ENCODE assay signal across 8 cellular contexts in genomic region chr20:43507150-43508080, GRCh38. TPM values are rescaled to one million over a fixed set of nuclear protein-coding genes. Genes with fewer than 3 reads are reported as not detected.
DNase-seq lines count a peak whose midpoint lies in the region; ATAC-seq and TF ChIP-seq lines count a peak whose summit lies in the region.

Gene L3MBTL1 (plus strand): TSS chr20:43507697. CDS start chr20:43513504, 5,807 bp downstream.

- H3K9ac ChIP-seq in MM.1S (ENCODE audit: low read length) = peak within 1 kb of the TSS; percentile 23; the same call in 1 of the 2 replicates
- H3K9ac ChIP-seq in neuronal stem cell (ENCODE audit: low read depth, low read length, poor library complexity) = peak within 1 kb of the TSS; percentile 91

- H2BK120ac ChIP-seq in neuronal stem cell (ENCODE audit: low read depth, low read length) = no peak within 1 kb of the TSS

- no peaks in the 10 kb centered on the region for H3K36me3 Mint-ChIP-seq in activated T-helper 2 cell treated with anti-CD3 and anti-CD28 coated beads, Interferon-gamma antibody, Interleukin-2, Interleukin-4, amounts not matched to agents 10 μg/mL and 5 μg/mL and 100 μg/mL, durations not matched to agents 14 hours and 24 hours and 36 hours (ENCODE audit: low read depth)

- no peak for ATAC-seq in HG02938 (IDR thresholded peaks at IDR 0.05; ENCODE audit: unreplicated experiment)

- peak within 1 kb of the TSS; percentile 22; the same call in 1 of the 2 replicates for H3K4me3 ChIP-seq in DOHH2 (ENCODE audit: low read length)
- H3K4me3 ChIP-seq in MM.1S (ENCODE audit: low read length) = peak within 1 kb of the TSS; percentile 57
- H3K4me3 ChIP-seq in neuronal stem cell (ENCODE audit: low read length in 2 of 2) = peak within 1 kb of the TSS; percentile 54 to 96

- H3K9me3 Mint-ChIP-seq in activated T-helper 2 cell treated with anti-CD3 and anti-CD28 coated beads, Interferon-gamma antibody, Interleukin-2, Interleukin-4, amounts not matched to agents 10 μg/mL and 5 μg/mL and 100 μg/mL, durations not matched to agents 14 hours and 24 hours and 36 hours = no peaks in the 10 kb centered on the region

- no peak within 1 kb of the TSS for H2AK5ac ChIP-seq in neuronal stem cell (ENCODE audit: low read depth, low read length)

- peaks cover 6% of the 10 kb centered on the region for H3K4me1 Mint-ChIP-seq in activated T-helper 2 cell treated with anti-CD3 and anti-CD28 coated beads, Interferon-gamma antibody, Interleukin-2, Interleukin-4, amounts not matched to agents 10 μg/mL and 5 μg/mL and 100 μg/mL, durations not matched to agents 14 hours and 24 hours and 36 hours (ENCODE audit: low read depth)

- no peak within 1 kb of the TSS for H3K27ac Mint-ChIP-seq in activated T-helper 2 cell treated with anti-CD3 and anti-CD28 coated beads, Interferon-gamma antibody, Interleukin-2, Interleukin-4, amounts not matched to agents 10 μg/mL and 5 μg/mL and 100 μg/mL, durations not matched to agents 14 hours and 24 hours and 36 hours

- DNase-seq in MM.1S (peak; percentile 23), glomerular endothelial cell (ENCODE audit: extremely low read depth, low read depth, low spot score) (no peak), neuronal stem cell (ENCODE audit: low spot score) (peak; percentile 65), NCI-H187 treated with DMSO at 0.1 percent for 48 hours (lab: John Stamatoyannopoulos, UW) (no peak), GOT3 (lab: John Stamatoyannopoulos, UW) (no peak)
- no peak for DNase-seq in activated T-helper 2 cell treated with anti-CD3 and anti-CD28 coated beads, Interferon-gamma antibody, Interleukin-2, Interleukin-4, amounts not matched to agents 10 μg/mL and 5 μg/mL and 100 μg/mL, durations not matched to agents 14 hours and 24 hours and 36 hours (ENCODE audit: low spot score)

- peaks cover 25% of the 10 kb centered on the region for H3K27me3 ChIP-seq in DOHH2 (ENCODE audit: control insufficient read depth, low read length)
- H3K27me3 ChIP-seq in MM.1S (replicated peaks; ENCODE audit: insufficient read depth, low read length) = 0 out of 2 replicates have a peak, but pooled peaks cover 4% of the 10 kb centered on the region
- H3K27me3 ChIP-seq in neuronal stem cell (ENCODE audit: control insufficient read depth in 3 of 3, insufficient read depth in 3 of 3, low read depth in 1 of 3, low read length in 3 of 3) = peaks cover 0 to 51% (median 14%) of the 10 kb centered on the region in 3 experiments

- no peaks in the 10 kb centered on the region; the same call in 1 of the 2 replicates for H3K4me1 ChIP-seq in DOHH2 (ENCODE audit: control insufficient read depth, low read length)
- no peaks in the 10 kb centered on the region for H3K4me1 ChIP-seq in MM.1S (ENCODE audit: low read length)
- H3K4me1 ChIP-seq in neuronal stem cell (ENCODE audit: control insufficient read depth in 2 of 2, insufficient read depth in 1 of 2, low read depth in 1 of 2, low read length in 2 of 2) = peaks cover 2 to 3% of the 10 kb centered on the region in 2 donors

- H3K9me3 ChIP-seq in DOHH2 (ENCODE audit: control insufficient read depth, insufficient read depth, low read length) (no peaks in the 10 kb centered on the region), MM.1S (replicated peaks; ENCODE audit: insufficient read depth, low read length) (no peaks in the 10 kb centered on the region), neuronal stem cell (replicated peaks in 1 of 2; ENCODE audit: control insufficient read depth in 2 of 2, insufficient read depth in 1 of 2, low read depth in 1 of 2, low read length in 2 of 2) (peaks cover 0 to 4% of the 10 kb centered on the region in 2 donors)

- TF ChIP-seq CTCF in DOHH2 (IDR thresholded peaks at IDR 0.05; ENCODE audit: low read depth, low read length, poor library complexity, severe bottlenecking) = no peak
- TF ChIP-seq CTCF in MM.1S (IDR thresholded peaks at IDR 0.05; ENCODE audit: low read length) = no peak

- H3K9me2 ChIP-seq in DOHH2 (replicated peaks; ENCODE audit: control insufficient read depth, low read length) (no peaks in the 10 kb centered on the region), MM.1S (replicated peaks; ENCODE audit: insufficient read depth, low read length) (no peaks in the 10 kb centered on the region)

- H4K20me1 ChIP-seq in DOHH2 (ENCODE audit: control insufficient read depth, insufficient read depth, low read depth, low read length) = no peaks in the 10 kb centered on the region
- no peaks in the 10 kb centered on the region for H4K20me1 ChIP-seq in MM.1S (ENCODE audit: insufficient read depth, low read length)

- H4K8ac ChIP-seq in neuronal stem cell (ENCODE audit: low read depth, low read length) = peak within 1 kb of the TSS; percentile 9

- H3K23ac ChIP-seq in neuronal stem cell (ENCODE audit: low read depth, low read length, poor library complexity) = peak within 1 kb of the TSS; percentile 92

- H2BK12ac ChIP-seq in neuronal stem cell (ENCODE audit: low read length) = peak within 1 kb of the TSS; percentile 17

- H2AFZ ChIP-seq in MM.1S (ENCODE audit: low read length) (0 out of 2 replicates have a peak within 1 kb of the TSS, but pooled peaks have one; percentile 45), neuronal stem cell (ENCODE audit: low read length) (peak within 1 kb of the TSS; percentile 96)

- no peak within 1 kb of the TSS for H3K4ac ChIP-seq in neuronal stem cell (ENCODE audit: low read length)

- H3K18ac ChIP-seq in neuronal stem cell (ENCODE audit: low read length) = peak within 1 kb of the TSS; percentile 97

- no peak within 1 kb of the TSS for H3K27ac ChIP-seq in DOHH2 (ENCODE audit: low read depth, low read length)
- no peak within 1 kb of the TSS for H3K27ac ChIP-seq in MM.1S (ENCODE audit: low read length)
- no peak within 1 kb of the TSS for H3K27ac ChIP-seq in neuronal stem cell (replicated peaks; ENCODE audit: low read length)

- H3F3A ChIP-seq in DOHH2 (ENCODE audit: control insufficient read depth, insufficient read depth) (no peaks in the 10 kb centered on the region), MM.1S (ENCODE audit: insufficient read depth, low read length) (no peaks in the 10 kb centered on the region)

- H3K4me2 ChIP-seq in DOHH2 (ENCODE audit: low read length) (peak within 1 kb of the TSS; percentile 36), MM.1S (ENCODE audit: low read depth, low read length) (peak within 1 kb of the TSS; percentile 70), neuronal stem cell (ENCODE audit: insufficient read depth, low read length, poor library complexity, severe bottlenecking) (peak within 1 kb of the TSS; percentile 79)

- no peak within 1 kb of the TSS for H4K91ac ChIP-seq in neuronal stem cell (ENCODE audit: low read depth, low read length, poor library complexity)

- H3K79me1 ChIP-seq in neuronal stem cell (ENCODE audit: low read depth, low read length) = no peaks in the 10 kb centered on the region

- H3K79me2 ChIP-seq in DOHH2 (ENCODE audit: control insufficient read depth, low read length) (no peaks in the 10 kb centered on the region), MM.1S (ENCODE audit: low read length) (no peaks in the 10 kb centered on the region)

- peak within 1 kb of the TSS; percentile 77 for H3K14ac ChIP-seq in neuronal stem cell (ENCODE audit: low read length)

- H3K27me3 Mint-ChIP-seq in activated T-helper 2 cell treated with anti-CD3 and anti-CD28 coated beads, Interferon-gamma antibody, Interleukin-2, Interleukin-4, amounts not matched to agents 10 μg/mL and 5 μg/mL and 100 μg/mL, durations not matched to agents 14 hours and 24 hours and 36 hours (ENCODE audit: low read depth) = peaks cover 46% of the 10 kb centered on the region

- intact Hi-C loops in activated T-helper 2 cell treated with anti-CD3 and anti-CD28 coated beads, Interferon-gamma antibody, Interleukin-2, Interleukin-4, amounts not matched to agents 10 μg/mL and 5 μg/mL and 100 μg/mL, durations not matched to agents 14 hours and 24 hours and 36 hours (cut with micrococcal nuclease) = no loop called here

- no peaks in the 10 kb centered on the region for H3K36me3 ChIP-seq in DOHH2 (ENCODE audit: control insufficient read depth, low read length)
- H3K36me3 ChIP-seq in MM.1S (replicated peaks; ENCODE audit: insufficient read depth, low read length) = no peaks in the 10 kb centered on the region
- H3K36me3 ChIP-seq in neuronal stem cell (replicated peaks in 1 of 2; ENCODE audit: control insufficient read depth in 2 of 2, insufficient read depth in 2 of 2, low read length in 2 of 2) = no peaks in the 10 kb centered on the region

- peak within 1 kb of the TSS; percentile 46 for H2BK15ac ChIP-seq in neuronal stem cell (ENCODE audit: low read length)

- no CpG with 5 or more reads among the region's 95 CpGs for WGBS in neuronal stem cell (ENCODE audit: extremely low coverage in 2 of 2, insufficient read length in 2 of 2, insufficient replicate concordance in 1 of 2), 2 donors

- H3K4me3 Mint-ChIP-seq in activated T-helper 2 cell treated with anti-CD3 and anti-CD28 coated beads, Interferon-gamma antibody, Interleukin-2, Interleukin-4, amounts not matched to agents 10 μg/mL and 5 μg/mL and 100 μg/mL, durations not matched to agents 14 hours and 24 hours and 36 hours (ENCODE audit: low read depth) = peak within 1 kb of the TSS; percentile 63

- H2BK5ac ChIP-seq in neuronal stem cell (ENCODE audit: low read length) = no peak within 1 kb of the TSS

RNA-seq across cellular contexts. Expression of gene L3MBTL1, which starts in this region (rescaled TPM):
- 10.5 and 13.8 TPM in 2 replicates for total RNA-seq in activated T-helper 2 cell treated with anti-CD3 and anti-CD28 coated beads, Interferon-gamma antibody, Interleukin-2, Interleukin-4, amounts not matched to agents 10 μg/mL and 5 μg/mL and 100 μg/mL, durations not matched to agents 14 hours and 24 hours and 36 hours
- 1.9 and 15.8 TPM in 2 replicates for total RNA-seq in glomerular endothelial cell
- polyA plus RNA-seq in neuronal stem cell (2013, experiment 1 of 2) = 9.2 TPM
- 9.7 TPM for polyA plus RNA-seq in neuronal stem cell (2013, experiment 2 of 2)

Comparison
In these comparisons a context has a peak if more than half of its experiments do, and no peak if none do; other contexts are left out.
1. H3K4me3 ChIP-seq: peak in every context shown above with its lines; median percentile 75 in neuronal stem cell; 57 in MM.1S; 22 in DOHH2.
2. DNase-seq: peak in MM.1S (single experiment) and neuronal stem cell (single experiment); none in activated T-helper 2 cell treated with anti-CD3 and anti-CD28 coated beads, Interferon-gamma antibody, Interleukin-2, Interleukin-4, amounts not matched to agents 10 μg/mL and 5 μg/mL and 100 μg/mL, durations not matched to agents 14 hours and 24 hours and 36 hours (single experiment), glomerular endothelial cell (single experiment), NCI-H187 treated with DMSO at 0.1 percent for 48 hours (single experiment) and GOT3 (single experiment).
3. Peak in every context shown above with its lines, with median percentiles within 50 percentile points of each other: H3K4me2 ChIP-seq.